1 cellular context compared by ENCODE assay signal in genomic region chr19:36687214-36688056, GRCh38.
TF ChIP-seq lines count a peak whose summit lies in the region.

ZNF567 (plus strand) TSS chr19:36687612; CDS start chr19:36694868, 7,256 bp downstream.

TF ChIP-seq in GM12878, 131 proteins besides CTCF, POLR2A, EP300 and RAD21 (continued from another document):
- TF ChIP-seq BCLAF1 (IDR thresholded peaks at IDR 0.05) = no peak
- TF ChIP-seq IRF4 (IDR thresholded peaks at IDR 0.05; ENCODE audit: low read depth, low read length) = no peak
- TF ChIP-seq NFIC (IDR thresholded peaks at IDR 0.05; ENCODE audit: low read depth, low read length) = no peak
- no peak for TF ChIP-seq NFYA (IDR thresholded peaks at IDR 0.05; ENCODE audit: borderline replicate concordance, low read depth, low read length)
- peak; percentile 37; the same call in 1 of the 2 replicates for TF ChIP-seq LARP7 (IDR thresholded peaks at IDR 0.05)
- TF ChIP-seq CHD1 (IDR thresholded peaks at IDR 0.05; ENCODE audit: low read depth, low read length) = no peak
- TF ChIP-seq ZBTB4 (CRISPR knock-in tag; IDR thresholded peaks at IDR 0.05) = no peak
- TF ChIP-seq SMAD1 (IDR thresholded peaks at IDR 0.05; ENCODE audit: low read depth, partially characterized antibody) = no peak
- TF ChIP-seq MXI1 (IDR thresholded peaks at IDR 0.05; ENCODE audit: low read depth, low read length) = no peak; the same call in 1 of the 2 replicates
- TF ChIP-seq BHLHE40 (IDR thresholded peaks at IDR 0.05; ENCODE audit: borderline replicate concordance in 1 of 2, low read depth in 2 of 2, low read length in 1 of 2) = peak in 1 of 2 experiments; percentile 27; a peak in 1 of 4 replicates
- TF ChIP-seq EED (IDR thresholded peaks at IDR 0.05; ENCODE audit: low read depth) = no peak; the same call in 1 of the 2 replicates
- TF ChIP-seq TCF3 (IDR thresholded peaks at IDR 0.05; ENCODE audit: borderline replicate concordance, insufficient read depth, low read depth, low read length) = peak; percentile 41; the same call in 1 of the 2 replicates
- no peak for TF ChIP-seq GATAD2B (conservative IDR thresholded peaks at IDR 0.05; ENCODE audit: low read depth)
- no peak for TF ChIP-seq ZBED1 (IDR thresholded peaks at IDR 0.05; ENCODE audit: borderline replicate concordance)
- no peak for TF ChIP-seq RFX5 (IDR thresholded peaks at IDR 0.05; ENCODE audit: low read depth, low read length)
- TF ChIP-seq ZZZ3 (IDR thresholded peaks at IDR 0.05; ENCODE audit: control insufficient read depth, insufficient read length, low read depth) = no peak
- no peak; the same call in 1 of the 2 replicates for TF ChIP-seq SIN3A (IDR thresholded peaks at IDR 0.05; ENCODE audit: low read depth, low read length)
- TF ChIP-seq ZBTB33 (IDR thresholded peaks at IDR 0.05) = no peak
- no peak for TF ChIP-seq ZBTB11 (CRISPR knock-in tag; IDR thresholded peaks at IDR 0.05)
- TF ChIP-seq BMI1 (IDR thresholded peaks at IDR 0.05; ENCODE audit: borderline replicate concordance) = no peak
- TF ChIP-seq RUNX3 (IDR thresholded peaks at IDR 0.05; ENCODE audit: low read length) = peak; percentile 49; the same call in 1 of the 2 replicates
- no peak for TF ChIP-seq NFXL1 (IDR thresholded peaks at IDR 0.05; ENCODE audit: borderline replicate concordance)
- no peak for TF ChIP-seq BCL11A (IDR thresholded peaks at IDR 0.05; ENCODE audit: low read depth, low read length)
- TF ChIP-seq CHD4 (IDR thresholded peaks at IDR 0.05) = no peak
- no peak for TF ChIP-seq ZNF24 (IDR thresholded peaks at IDR 0.05)
- no peak for TF ChIP-seq PAX5 (IDR thresholded peaks at IDR 0.05; ENCODE audit: borderline replicate concordance, low read depth, low read length)
- TF ChIP-seq E2F4 (IDR thresholded peaks at IDR 0.05; ENCODE audit: low read depth, low read length) = peak; percentile 45; the same call in 1 of the 2 replicates
- no peak for TF ChIP-seq SMARCA5 (IDR thresholded peaks at IDR 0.05)
- peak; percentile 75; the same call in 1 of the 2 replicates for TF ChIP-seq ZBTB40 (IDR thresholded peaks at IDR 0.05; ENCODE audit: borderline replicate concordance)
- no peak for TF ChIP-seq RELB (IDR thresholded peaks at IDR 0.05; ENCODE audit: low read depth)
- no peak for TF ChIP-seq KAT2A (conservative IDR thresholded peaks at IDR 0.05; ENCODE audit: control insufficient read depth, low read depth, low read length)
- TF ChIP-seq STAT3 (IDR thresholded peaks at IDR 0.05; ENCODE audit: low read depth, low read length) = no peak
- no peak for TF ChIP-seq SUZ12 (IDR thresholded peaks at IDR 0.05; ENCODE audit: unreplicated experiment)
- TF ChIP-seq CREM (IDR thresholded peaks at IDR 0.05; ENCODE audit: low read depth) = peak; percentile 88
- TF ChIP-seq JUNB (IDR thresholded peaks at IDR 0.05) = no peak
- no peak for TF ChIP-seq PBX3 (IDR thresholded peaks at IDR 0.05; ENCODE audit: insufficient replicate concordance, low read depth, low read length)
- TF ChIP-seq MAX (IDR thresholded peaks at IDR 0.05; ENCODE audit: low read depth, low read length) = peak; percentile 37; the same call in 1 of the 2 replicates
- no peak for TF ChIP-seq KDM1A (IDR thresholded peaks at IDR 0.05; ENCODE audit: borderline replicate concordance)
- TF ChIP-seq TBL1XR1 (IDR thresholded peaks at IDR 0.05; ENCODE audit: low read depth, low read length) = 0 out of 2 replicates have a peak, but pooled peaks have one; percentile 75
- no peak for TF ChIP-seq STAT1 (conservative IDR thresholded peaks at IDR 0.05)
- no peak for TF ChIP-seq BACH1 (IDR thresholded peaks at IDR 0.05; ENCODE audit: borderline replicate concordance)
- peak; percentile 69 for TF ChIP-seq NR2F1 (conservative IDR thresholded peaks at IDR 0.05)
TF ChIP-seq in GM12878: peak in this region for 34.
